9 cellular contexts compared by ENCODE assay signal in genomic region chr15:51647128-51647562, GRCh38. TPM values are rescaled to one million over a fixed set of nuclear protein-coding genes. Genes with fewer than 3 reads are reported as not detected.
DNase-seq lines count a peak whose midpoint lies in the region; FAIRE-seq and TF ChIP-seq lines count a peak whose summit lies in the region.
"Had no signal": no experiment of that assay in that cellular context is flagged by ENCODE, and none has a peak within 500 bp of the region (broad histone marks: within the 10 kb centered on the region; RNA-seq: fewer than 3 reads in every experiment).

No MANE protein-coding gene starts in this region.

- DNase-seq in GM19239 (ENCODE audit: insufficient read length, low spot score) (no peak), NCI-H82 (lab: John Stamatoyannopoulos, UW) (peak; percentile 65), endothelial cell of umbilical vein (ENCODE audit: low read depth, low spot score) (peak; percentile 42), renal cortical epithelial cell (ENCODE audit: low read depth) (peak; percentile 71), HPDE6-E6E7 (ENCODE audit: extremely low spot score) (no peak), NCI-H510A (lab: John Stamatoyannopoulos, UW) (no peak)
- DNase-seq in activated naive CD4-positive, alpha-beta T cell treated with Interleukin-2 at 50 U/mL for 16 hours = no peak
- DNase-seq in activated naive CD4-positive, alpha-beta T cell treated with anti-CD3 and anti-CD28 coated beads, Interleukin-2, amount 10 ng/mL, durations not matched to agents 7 days and 5 days = no peak
- DNase-seq: stimulated activated naive B cell treated with anti-CD40 and anti-IgM and Interleukin-4, amounts not matched to agents 10 μg/mL and 1 μg/mL and 100 μg/mL, for 72 hours had no signal

- peaks cover 2% of the 10 kb centered on the region for H3K4me1 ChIP-seq in endothelial cell of umbilical vein (ENCODE audit: control insufficient read depth, extremely low read depth, insufficient read depth, low read length)

- H3K4me3 ChIP-seq in endothelial cell of umbilical vein (replicated peaks in 1 of 3; ENCODE audit: insufficient read depth in 1 of 3, low read depth in 1 of 3, low read length in 3 of 3) = no peak overlapping the region

- no peaks in the 10 kb centered on the region for H3K36me3 Mint-ChIP-seq in activated naive CD4-positive, alpha-beta T cell treated with anti-CD3 and anti-CD28 coated beads, Interleukin-2, amount 10 ng/mL, durations not matched to agents 7 days and 5 days
- H3K36me3 Mint-ChIP-seq: stimulated activated naive B cell treated with anti-CD40 and anti-IgM and Interleukin-4, amounts not matched to agents 10 μg/mL and 1 μg/mL and 100 μg/mL, for 72 hours had no signal

- no peak overlapping the region for H3K4me3 Mint-ChIP-seq in activated naive CD4-positive, alpha-beta T cell treated with anti-CD3 and anti-CD28 coated beads, Interleukin-2, amount 10 ng/mL, durations not matched to agents 7 days and 5 days
- H3K4me3 Mint-ChIP-seq: stimulated activated naive B cell treated with anti-CD40 and anti-IgM and Interleukin-4, amounts not matched to agents 10 μg/mL and 1 μg/mL and 100 μg/mL, for 72 hours had no signal

- H3K9me3 ChIP-seq in endothelial cell of umbilical vein (replicated peaks; ENCODE audit: control insufficient read depth, insufficient read depth, low read length) = no peaks in the 10 kb centered on the region

- no peak overlapping the region for H2AFZ ChIP-seq in endothelial cell of umbilical vein (ENCODE audit: low read depth, low read length)

- H3K36me3 ChIP-seq in endothelial cell of umbilical vein (ENCODE audit: control insufficient read depth in 2 of 2, extremely low read depth in 1 of 2, insufficient read depth in 2 of 2, low read length in 2 of 2) = no peaks in the 10 kb centered on the region

- no peak for TF ChIP-seq CTCF in endothelial cell of umbilical vein (IDR thresholded peaks at IDR 0.05; ENCODE audit: extremely low read depth in 1 of 2, insufficient read depth in 1 of 2, low read depth in 1 of 2, low read length in 2 of 2)

- peak; percentile 4 for FAIRE-seq in GM19239 (lab: Jason Lieb, UNC)
- peak; percentile 12 for FAIRE-seq in endothelial cell of umbilical vein (lab: Jason Lieb, UNC)

- no peak overlapping the region for H3K4me2 ChIP-seq in endothelial cell of umbilical vein (ENCODE audit: insufficient read depth, low read length)

- no peaks in the 10 kb centered on the region for H3K9me3 Mint-ChIP-seq in activated naive CD4-positive, alpha-beta T cell treated with anti-CD3 and anti-CD28 coated beads, Interleukin-2, amount 10 ng/mL, durations not matched to agents 7 days and 5 days
- H3K9me3 Mint-ChIP-seq: stimulated activated naive B cell treated with anti-CD40 and anti-IgM and Interleukin-4, amounts not matched to agents 10 μg/mL and 1 μg/mL and 100 μg/mL, for 72 hours had no signal

- H3K4me1 Mint-ChIP-seq in activated naive CD4-positive, alpha-beta T cell treated with anti-CD3 and anti-CD28 coated beads, Interleukin-2, amount 10 ng/mL, durations not matched to agents 7 days and 5 days = no peaks in the 10 kb centered on the region

- H3K9ac ChIP-seq in endothelial cell of umbilical vein (replicated peaks; ENCODE audit: extremely low read depth, insufficient read depth, low read length) = no peak overlapping the region

- TF ChIP-seq POLR2A in endothelial cell of umbilical vein (IDR thresholded peaks at IDR 0.05; ENCODE audit: low read depth, low read length) = no peak

- H3K79me2 ChIP-seq in endothelial cell of umbilical vein (ENCODE audit: control insufficient read depth, insufficient read depth, low read length) = no peaks in the 10 kb centered on the region

- H4K20me1 ChIP-seq in endothelial cell of umbilical vein (replicated peaks; ENCODE audit: control insufficient read depth, extremely low read depth, insufficient read depth, low read length) = no peaks in the 10 kb centered on the region

- H3K27me3 Mint-ChIP-seq in activated naive CD4-positive, alpha-beta T cell treated with anti-CD3 and anti-CD28 coated beads, Interleukin-2, amount 10 ng/mL, durations not matched to agents 7 days and 5 days = peaks cover 17% of the 10 kb centered on the region

- CTCF ChIA-PET in endothelial cell of umbilical vein (lab: Charles Lee) = interaction anchor here (0.8 to 6.3 kb wide), 3 partner anchors 22 to 130 kb away, joined by 3 to 942 read pairs (median 3); no protein-coding TSS in a partner anchor
- CTCF ChIA-PET in activated naive CD4-positive, alpha-beta T cell treated with anti-CD3 and anti-CD28 coated beads, Interleukin-2, amount 10 ng/mL, durations not matched to agents 7 days and 5 days (lab: Charles Lee) = interaction anchor here (0.7 to 8.6 kb wide), 4 partner anchors 80 to 234 kb away, joined by 3 to 190 read pairs (median 3); no protein-coding TSS in a partner anchor

- H3K27ac Mint-ChIP-seq in activated naive CD4-positive, alpha-beta T cell treated with anti-CD3 and anti-CD28 coated beads, Interleukin-2, amount 10 ng/mL, durations not matched to agents 7 days and 5 days = no peak overlapping the region
- H3K27ac Mint-ChIP-seq: stimulated activated naive B cell treated with anti-CD40 and anti-IgM and Interleukin-4, amounts not matched to agents 10 μg/mL and 1 μg/mL and 100 μg/mL, for 72 hours had no signal

- intact Hi-C loops in endothelial cell of umbilical vein (cut with micrococcal nuclease) = no loop called here

- peaks cover 6 to 7% of the 10 kb centered on the region in 2 experiments for H3K27me3 ChIP-seq in endothelial cell of umbilical vein (ENCODE audit: control insufficient read depth in 2 of 2, insufficient read depth in 2 of 2, low read length in 2 of 2)

- no peaks in the 10 kb centered on the region for H3K9me1 ChIP-seq in endothelial cell of umbilical vein (replicated peaks; ENCODE audit: control insufficient read depth, extremely low read depth, insufficient read depth, low read length)

- POLR2A ChIA-PET in endothelial cell of umbilical vein (lab: Charles Lee) = no interaction called here

- dilution Hi-C loops in endothelial cell of umbilical vein (cut with MboI; ENCODE audit: extremely low pct_ligation_motif_present, low sequenced_read_pairs) = no loop called here

- no peak overlapping the region for H3K27ac ChIP-seq in endothelial cell of umbilical vein (ENCODE audit: insufficient read depth, low read depth, low read length)

- BruUV-seq in endothelial cell of umbilical vein (replicated peaks; lab: Mats Ljungman, UMichigan) = no TSS peak

TF ChIP-seq in endothelial cell of umbilical vein, 7 proteins besides CTCF, POLR2A, EP300 and RAD21:
- peak; percentile 33 for TF ChIP-seq FOS (IDR thresholded peaks at IDR 0.05; ENCODE audit: borderline replicate concordance, insufficient read depth, low read length)
- no peak for TF ChIP-seq POLR2AphosphoS5 (IDR thresholded peaks at IDR 0.05; ENCODE audit: insufficient read depth, low read depth, low read length)
- TF ChIP-seq GATA2 (IDR thresholded peaks at IDR 0.05; ENCODE audit: insufficient read depth, insufficient read length, low read depth, low read length) = peak; percentile 69

RNA-seq across cellular contexts. Expression of gene DMXL2, which starts 24.6 kb away (rescaled TPM):
- 9.7 and 10.8 TPM in 2 replicates for total RNA-seq in endothelial cell of umbilical vein
- polyA plus RNA-seq in endothelial cell of umbilical vein = 5.3 and 6.3 TPM in 2 replicates
- polyA plus RNA-seq in endothelial cell of umbilical vein (2011; cell fraction: cytosol; rRNA removed) = 3.5 and 4.5 TPM in 2 replicates
- 32.6 and 44.5 TPM in 2 replicates for polyA plus RNA-seq in endothelial cell of umbilical vein (2011; cell fraction: nucleus; rRNA removed)
- polyA plus RNA-seq in endothelial cell of umbilical vein (2012) = 4.5 and 8.9 TPM in 2 replicates
- polyA minus RNA-seq in endothelial cell of umbilical vein = 18.7 and 20.1 TPM in 2 replicates
- polyA minus RNA-seq in endothelial cell of umbilical vein (2011; cell fraction: cytosol; rRNA and poly(A)+ RNA removed) = 10.0 TPM
- polyA minus RNA-seq in endothelial cell of umbilical vein (2011; cell fraction: nucleus; rRNA and poly(A)+ RNA removed) = 23.4 and 38.4 TPM in 2 replicates
- 13.9 and 25.9 TPM in 2 replicates for total RNA-seq in renal cortical epithelial cell

RNA-seq across cellular contexts. Expression of gene SCG3, which starts 34.2 kb away (rescaled TPM):
- total RNA-seq in endothelial cell of umbilical vein = not detected in 2 replicates
- not detected in 2 replicates for polyA plus RNA-seq in endothelial cell of umbilical vein
- not detected in 2 replicates for polyA plus RNA-seq in endothelial cell of umbilical vein (2011; cell fraction: cytosol; rRNA removed)
- polyA plus RNA-seq in endothelial cell of umbilical vein (2011; cell fraction: nucleus; rRNA removed) = not detected in 2 replicates
- polyA plus RNA-seq in endothelial cell of umbilical vein (2012) = not detected in 2 replicates
- 0.08 and 0.15 TPM in 2 replicates for polyA minus RNA-seq in endothelial cell of umbilical vein
- not detected for polyA minus RNA-seq in endothelial cell of umbilical vein (2011; cell fraction: cytosol; rRNA and poly(A)+ RNA removed)
- polyA minus RNA-seq in endothelial cell of umbilical vein (2011; cell fraction: nucleus; rRNA and poly(A)+ RNA removed) = not detected in 2 replicates
- total RNA-seq in renal cortical epithelial cell = 0.05 TPM in 1 of 2 replicates, not detected in the other

Comparison
In these comparisons a context has a peak if more than half of its experiments do, and no peak if none do; other contexts are left out.
1. DNase-seq: peak in NCI-H82 (single experiment), endothelial cell of umbilical vein (single experiment) and renal cortical epithelial cell (single experiment); none in GM19239 (single experiment), activated naive CD4-positive, alpha-beta T cell treated with Interleukin-2 at 50 U/mL for 16 hours (single experiment), activated naive CD4-positive, alpha-beta T cell treated with anti-CD3 and anti-CD28 coated beads, Interleukin-2, amount 10 ng/mL, durations not matched to agents 7 days and 5 days (single experiment), HPDE6-E6E7 (single experiment) and NCI-H510A (single experiment).